In genomic region chr2:188506843-188507242, GRCh38 we compare ENCODE assay signal across 27 cellular contexts.
"Had no signal": no experiment of that assay in that cellular context is flagged by ENCODE, and none has a peak within 500 bp of the region (broad histone marks: within the 10 kb centered on the region; RNA-seq: fewer than 3 reads in every experiment).

No MANE protein-coding gene starts in this region.

- DNase-seq: effector memory CD8-positive, alpha-beta T cell; foreskin fibroblast; glutamatergic neuron; kidney; left colon; left ventricle myocardium superior; mesenchymal stem cell; natural killer cell; psoas muscle; retina; right lobe of liver; spleen; stimulated activated CD4-positive, alpha-beta T cell treated with anti-CD3 and anti-CD28 coated beads, Interleukin-15, amount 100 ng/mL, for 24 hours; stimulated activated CD4-positive, alpha-beta T cell treated with anti-CD3 and anti-CD28 coated beads, Interleukin-1b, Interleukin-23, amount 100 ng/mL, for 48 hours; stimulated activated CD4-positive, alpha-beta T cell treated with anti-CD3 and anti-CD28 coated beads, Interleukin-4, amount 100 ng/mL, for 24 hours; tibial artery; upper lobe of left lung had no signal

- H3K4me3 ChIP-seq: esophagus muscularis mucosa, gastroesophageal sphincter, lung, psoas muscle, right lobe of liver, spleen, tibial artery, upper lobe of left lung, vagina had no signal

- H3K79me2 ChIP-seq: parathyroid adenoma had no signal

- H3K4me1 Mint-ChIP-seq: natural killer cell; stimulated activated memory B cell treated with anti-CD40 and anti-IgM and Interleukin-4, amounts not matched to agents 10 μg/mL and 1 μg/mL and 100 μg/mL, for 72 hours had no signal

- H3K9ac ChIP-seq: parathyroid adenoma had no signal

- H3K36me3 ChIP-seq: esophagus muscularis mucosa, gastroesophageal sphincter, right lobe of liver, spleen, tibial artery, upper lobe of left lung, vagina had no signal

- ATAC-seq: effector memory CD8-positive, alpha-beta T cell; gastroesophageal sphincter; left colon; left ventricle myocardium superior; natural killer cell; psoas muscle; right lobe of liver; stimulated activated memory B cell treated with anti-CD40 and anti-IgM and Interleukin-4, amounts not matched to agents 10 μg/mL and 1 μg/mL and 100 μg/mL, for 72 hours had no signal

- H2AFZ ChIP-seq: parathyroid adenoma had no signal

- H3K9me3 ChIP-seq: esophagus muscularis mucosa, gastroesophageal sphincter, psoas muscle, right lobe of liver, spleen, tibial artery, upper lobe of left lung, vagina had no signal

- H3K27ac Mint-ChIP-seq: dendritic cell treated with granulocyte-macrophage colony-stimulating factor and Interleukin-4, amounts not matched to agents 40 ng/mL and 50 ng/mL, for 4 days; effector memory CD8-positive, alpha-beta T cell; natural killer cell; stimulated activated memory B cell treated with anti-CD40 and anti-IgM and Interleukin-4, amounts not matched to agents 10 μg/mL and 1 μg/mL and 100 μg/mL, for 72 hours; stimulated activated naive CD8-positive, alpha-beta T cell treated with anti-CD3 and anti-CD28 coated beads, Interleukin-15, Interleukin-2, amounts not matched to agents 100 ng/mL and 50 ng/mL, for 24 hours had no signal

- H3K27me3 Mint-ChIP-seq: dendritic cell treated with granulocyte-macrophage colony-stimulating factor and Interleukin-4, amounts not matched to agents 40 ng/mL and 50 ng/mL, for 4 days; effector memory CD8-positive, alpha-beta T cell; stimulated activated memory B cell treated with anti-CD40 and anti-IgM and Interleukin-4, amounts not matched to agents 10 μg/mL and 1 μg/mL and 100 μg/mL, for 72 hours; stimulated activated naive CD8-positive, alpha-beta T cell treated with anti-CD3 and anti-CD28 coated beads, Interleukin-15, Interleukin-2, amounts not matched to agents 100 ng/mL and 50 ng/mL, for 24 hours had no signal

- H3K4me3 Mint-ChIP-seq: dendritic cell treated with granulocyte-macrophage colony-stimulating factor and Interleukin-4, amounts not matched to agents 40 ng/mL and 50 ng/mL, for 4 days; effector memory CD8-positive, alpha-beta T cell; natural killer cell; stimulated activated memory B cell treated with anti-CD40 and anti-IgM and Interleukin-4, amounts not matched to agents 10 μg/mL and 1 μg/mL and 100 μg/mL, for 72 hours; stimulated activated naive CD8-positive, alpha-beta T cell treated with anti-CD3 and anti-CD28 coated beads, Interleukin-15, Interleukin-2, amounts not matched to agents 100 ng/mL and 50 ng/mL, for 24 hours had no signal

- H3K36me3 Mint-ChIP-seq: natural killer cell; stimulated activated memory B cell treated with anti-CD40 and anti-IgM and Interleukin-4, amounts not matched to agents 10 μg/mL and 1 μg/mL and 100 μg/mL, for 72 hours had no signal

- H3K27me3 ChIP-seq: esophagus muscularis mucosa, gastroesophageal sphincter, right lobe of liver, spleen, tibial artery, upper lobe of left lung, vagina had no signal

- FAIRE-seq: colon, kidney had no signal

- H3K27ac ChIP-seq: epithelial cell of prostate, esophagus muscularis mucosa, gastroesophageal sphincter, parathyroid adenoma, psoas muscle, right lobe of liver, spleen, tibial artery, upper lobe of left lung, vagina had no signal

- H3K9me3 Mint-ChIP-seq: dendritic cell treated with granulocyte-macrophage colony-stimulating factor and Interleukin-4, amounts not matched to agents 40 ng/mL and 50 ng/mL, for 4 days; effector memory CD8-positive, alpha-beta T cell; stimulated activated memory B cell treated with anti-CD40 and anti-IgM and Interleukin-4, amounts not matched to agents 10 μg/mL and 1 μg/mL and 100 μg/mL, for 72 hours; stimulated activated naive CD8-positive, alpha-beta T cell treated with anti-CD3 and anti-CD28 coated beads, Interleukin-15, Interleukin-2, amounts not matched to agents 100 ng/mL and 50 ng/mL, for 24 hours had no signal

- H3K4me1 ChIP-seq: gastroesophageal sphincter, parathyroid adenoma, psoas muscle, right lobe of liver, spleen, upper lobe of left lung, vagina had no signal
